21 cellular contexts compared by ENCODE assay signal in the genomic region with DNA sequence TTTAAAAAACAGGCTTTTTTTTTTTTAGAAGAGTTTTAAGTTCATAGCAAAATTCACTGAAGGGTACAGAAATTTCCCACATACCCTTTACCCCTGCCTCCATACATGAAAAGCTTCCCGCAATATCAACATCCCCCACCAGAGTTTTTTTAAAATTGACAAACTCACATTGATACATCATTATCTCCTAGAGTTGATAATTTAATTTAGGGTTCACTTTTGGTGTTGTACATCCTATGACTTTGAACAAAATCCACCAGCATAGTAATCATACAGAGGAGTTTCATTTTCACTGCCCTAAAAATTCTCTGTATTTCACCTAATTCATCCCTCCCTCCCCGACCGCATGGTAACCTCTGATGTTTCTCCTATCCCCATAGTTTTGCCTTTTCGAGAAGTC. TPM values are rescaled to one million over a fixed set of nuclear protein-coding genes. Genes with fewer than 3 reads are reported as not detected.
DNase-seq lines count a peak whose midpoint lies in the region; ATAC-seq and TF ChIP-seq lines count a peak whose summit lies in the region.
"Had no signal": no experiment of that assay in that cellular context is flagged by ENCODE, and none has a peak within 500 bp of the region (broad histone marks: within the 10 kb centered on the region; RNA-seq: fewer than 3 reads in every experiment).

No MANE protein-coding gene starts in this region.

- H3K27ac ChIP-seq in RWPE1, result no peak overlapping the region
- H3K27ac ChIP-seq: BLaER1 had no signal

- POLR2A ChIA-PET in RWPE1 (lab: Yijun Ruan, JAX; ENCODE audit: low non-redundant PET), result no interaction called here

- CTCF ChIA-PET in RWPE1 (lab: Yijun Ruan, JAX), result interaction anchor here (0.6 kb wide), 1 partner anchor 12 kb away, joined by 5 read pairs; no protein-coding TSS in a partner anchor

- DNase-seq in HFFc6 (no peak), endothelial cell (ENCODE audit: low spot score) (no peak), glutamatergic neuron (no peak), type B pancreatic cell (ENCODE audit: extremely low spot score, unreplicated experiment) (no peak), amniotic stem cell (lab: John Stamatoyannopoulos, UW) (no peak), RWPE1 (ENCODE audit: low spot score) (no peak), GM13976 (ENCODE audit: low spot score) (no peak)
- DNase-seq: 8988T; ACHN; BE2C; C1 segment of cervical spinal cord; CD4-positive, alpha-beta memory T cell; CD4-positive, CD25-positive, alpha-beta regulatory T cell; CD8-positive, alpha-beta memory T cell; COR-L47; DMS79 treated with DMSO at 0.1 percent for 48 hours; GF-D8 had no signal

- no peaks in the 10 kb centered on the region; the same call in 1 of the 2 replicates for H3K27me3 Mint-ChIP-seq in HFFc6 (ENCODE audit: insufficient read depth)
- H3K27me3 Mint-ChIP-seq in endothelial cell (ENCODE audit: unreplicated experiment), result no peaks in the 10 kb centered on the region
- no peaks in the 10 kb centered on the region for H3K27me3 Mint-ChIP-seq in glutamatergic neuron (ENCODE audit: unreplicated experiment)
- H3K27me3 Mint-ChIP-seq in type B pancreatic cell, result peaks cover 3% of the 10 kb centered on the region
- H3K27me3 Mint-ChIP-seq: CD4-positive, CD25-positive, alpha-beta regulatory T cell; CD8-positive, alpha-beta memory T cell had no signal

- no peak for ATAC-seq in HG03521 (IDR thresholded peaks at IDR 0.05; ENCODE audit: unreplicated experiment)

- H3K4me3 Mint-ChIP-seq in HFFc6 (peak overlapping the region; percentile 58; the same call in 1 of the 2 replicates), endothelial cell (ENCODE audit: unreplicated experiment) (no peak overlapping the region), glutamatergic neuron (ENCODE audit: unreplicated experiment) (no peak overlapping the region), type B pancreatic cell (no peak overlapping the region)
- H3K4me3 Mint-ChIP-seq: CD14-positive monocyte; CD4-positive, alpha-beta memory T cell; CD4-positive, CD25-positive, alpha-beta regulatory T cell; CD8-positive, alpha-beta memory T cell had no signal

- H3K36me3 Mint-ChIP-seq in HFFc6 (ENCODE audit: low read depth) (peaks cover 44% of the 10 kb centered on the region), endothelial cell (ENCODE audit: low read depth, unreplicated experiment) (no peaks in the 10 kb centered on the region), glutamatergic neuron (ENCODE audit: unreplicated experiment) (no peaks in the 10 kb centered on the region), type B pancreatic cell (no peaks in the 10 kb centered on the region)
- H3K36me3 Mint-ChIP-seq: CD14-positive monocyte; CD4-positive, alpha-beta memory T cell; CD4-positive, CD25-positive, alpha-beta regulatory T cell; CD8-positive, alpha-beta memory T cell had no signal

- TF ChIP-seq CTCF in HFFc6 (IDR thresholded peaks at IDR 0.05) (peak; percentile 17; the same call in 1 of the 2 replicates), endothelial cell (IDR thresholded peaks at IDR 0.05; ENCODE audit: unreplicated experiment) (peak; percentile 47), glutamatergic neuron (IDR thresholded peaks at IDR 0.05; ENCODE audit: partially characterized antibody, unreplicated experiment) (peak; percentile 54), type B pancreatic cell (conservative IDR thresholded peaks at IDR 0.05) (peak; percentile 60), RWPE1 (conservative IDR thresholded peaks at IDR 0.05; ENCODE audit: low read depth) (no peak), GM13976 (IDR thresholded peaks at IDR 0.05; ENCODE audit: borderline replicate concordance, control extremely low read depth, extremely low read depth, insufficient read depth, missing control alignments) (no peak)

- H3K9me3 Mint-ChIP-seq in HFFc6 (no peaks in the 10 kb centered on the region), endothelial cell (ENCODE audit: unreplicated experiment) (no peaks in the 10 kb centered on the region), glutamatergic neuron (ENCODE audit: unreplicated experiment) (no peaks in the 10 kb centered on the region), type B pancreatic cell (no peaks in the 10 kb centered on the region)

- in situ Hi-C loops in GM13976 (cut with MboI; ENCODE audit: low sequenced_read_pairs, unreplicated experiment), result no loop called here

- peaks cover 85% of the 10 kb centered on the region for H3K4me1 Mint-ChIP-seq in HFFc6 (ENCODE audit: low read depth)
- H3K4me1 Mint-ChIP-seq in endothelial cell (ENCODE audit: unreplicated experiment), result no peaks in the 10 kb centered on the region
- no peaks in the 10 kb centered on the region for H3K4me1 Mint-ChIP-seq in glutamatergic neuron (ENCODE audit: low read depth, unreplicated experiment)
- no peaks in the 10 kb centered on the region for H3K4me1 Mint-ChIP-seq in type B pancreatic cell (ENCODE audit: unreplicated experiment)
- H3K4me1 Mint-ChIP-seq: CD14-positive monocyte; CD4-positive, alpha-beta memory T cell; CD4-positive, CD25-positive, alpha-beta regulatory T cell; CD8-positive, alpha-beta memory T cell had no signal

- H3K27ac Mint-ChIP-seq in HFFc6, result peak overlapping the region; percentile 56; the same call in 1 of the 2 replicates
- no peak overlapping the region for H3K27ac Mint-ChIP-seq in endothelial cell (ENCODE audit: unreplicated experiment)
- no peak overlapping the region for H3K27ac Mint-ChIP-seq in glutamatergic neuron (ENCODE audit: unreplicated experiment)
- no peak overlapping the region for H3K27ac Mint-ChIP-seq in type B pancreatic cell
- H3K27ac Mint-ChIP-seq: CD14-positive monocyte; CD4-positive, alpha-beta memory T cell; CD8-positive, alpha-beta memory T cell had no signal

RNA-seq across cellular contexts. Expression of gene KCNK2, which starts 53.6 kb away (rescaled TPM):
- total RNA-seq in HFFc6 (2021; fragmentation: NEBNext Ultra II Directional; extraction: Animal tissue kit (Norgen Biotek cat#: 25700)), result 10 to 100 TPM; 50.1 to 93.1 (median 85.0) TPM
- total RNA-seq in endothelial cell (ENCODE audit: unreplicated experiment) (not detected), glutamatergic neuron (ENCODE audit: unreplicated experiment) (not detected), type B pancreatic cell (ENCODE audit: low replicate concordance) (2.8 and 7.1 TPM in 2 replicates)
- total RNA-seq: A673; CD4-positive, alpha-beta memory T cell; CD4-positive, CD25-positive, alpha-beta regulatory T cell; CD8-positive, alpha-beta memory T cell had no signal

Comparison
In these comparisons a context has a peak if more than half of its experiments do, and no peak if none do; other contexts are left out.
1. CTCF ChIP-seq: peak in HFFc6 (single experiment), endothelial cell (single experiment), glutamatergic neuron (single experiment) and type B pancreatic cell (single experiment); none in RWPE1 (single experiment) and GM13976 (single experiment).